8 cellular contexts compared by ENCODE assay signal in genomic region chrX:101931494-101932248, GRCh38. TPM values are rescaled to one million over a fixed set of nuclear protein-coding genes. Genes with fewer than 3 reads are reported as not detected.
DNase-seq lines count a peak whose midpoint lies in the region; ATAC-seq lines count a peak whose summit lies in the region.

Gene ZMAT1, minus strand, starts transcription at chrX:101932027. Its CDS starts 19 bp downstream, at chrX:101932008.

- no peaks in the 10 kb centered on the region for H3K9me3 Mint-ChIP-seq in activated CD8-positive, alpha-beta T cell treated with anti-CD3 and anti-CD28 coated beads, Interleukin-2, amount 10 ng/mL, durations not matched to agents 7 days and 5 days (ENCODE audit: insufficient read depth)
- H3K9me3 Mint-ChIP-seq in effector memory CD8-positive, alpha-beta T cell: no peaks in the 10 kb centered on the region

- H3K79me1 ChIP-seq in mesenchymal stem cell (replicated peaks; ENCODE audit: low read length, poor library complexity, severe bottlenecking): no peaks in the 10 kb centered on the region

- peak within 1 kb of the TSS; percentile 86 for H3K27ac Mint-ChIP-seq in activated CD8-positive, alpha-beta T cell treated with anti-CD3 and anti-CD28 coated beads, Interleukin-2, amount 10 ng/mL, durations not matched to agents 7 days and 5 days
- H3K27ac Mint-ChIP-seq in effector memory CD8-positive, alpha-beta T cell: peak within 1 kb of the TSS; percentile 97

- H2BK15ac ChIP-seq in mesenchymal stem cell (ENCODE audit: low read depth, poor library complexity, severe bottlenecking): no peak within 1 kb of the TSS

- H3K4me2 ChIP-seq in mesenchymal stem cell (ENCODE audit: low read length, poor library complexity, severe bottlenecking): peak within 1 kb of the TSS; percentile 63

- H3K27me3 ChIP-seq in mesenchymal stem cell (ENCODE audit: control insufficient read depth in 1 of 2, insufficient read depth in 1 of 2, low read length in 2 of 2): no peaks in the 10 kb centered on the region

- H3K9me3 ChIP-seq in mesenchymal stem cell (ENCODE audit: control insufficient read depth, low read length): no peaks in the 10 kb centered on the region

- H3K36me3 Mint-ChIP-seq in activated CD8-positive, alpha-beta T cell treated with anti-CD3 and anti-CD28 coated beads, Interleukin-2, amount 10 ng/mL, durations not matched to agents 7 days and 5 days (ENCODE audit: low read depth): peaks cover 4% of the 10 kb centered on the region
- H3K36me3 Mint-ChIP-seq in effector memory CD8-positive, alpha-beta T cell (ENCODE audit: insufficient read depth): peaks cover 22% of the 10 kb centered on the region

- no peak within 1 kb of the TSS for H2AK5ac ChIP-seq in mesenchymal stem cell (ENCODE audit: low read length, severe bottlenecking)

- peak within 1 kb of the TSS; percentile 69 for H4K8ac ChIP-seq in mesenchymal stem cell (ENCODE audit: low read length)

- H3K23ac ChIP-seq in mesenchymal stem cell (ENCODE audit: low read length in 2 of 2): no peak within 1 kb of the TSS

- CTCF ChIA-PET in activated CD8-positive, alpha-beta T cell treated with anti-CD3 and anti-CD28 coated beads, Interleukin-2, amount 10 ng/mL, durations not matched to agents 7 days and 5 days (lab: Charles Lee): interaction anchor here (0.8 kb wide), 1 partner anchor 541 kb away, joined by 3 read pairs; the partner anchor contains the start of gene RPL36A

- H3K4me1 Mint-ChIP-seq in activated CD8-positive, alpha-beta T cell treated with anti-CD3 and anti-CD28 coated beads, Interleukin-2, amount 10 ng/mL, durations not matched to agents 7 days and 5 days (ENCODE audit: low read depth): peaks cover 12% of the 10 kb centered on the region
- peaks cover 7 to 9% of the 10 kb centered on the region in 2 donors for H3K4me1 Mint-ChIP-seq in effector memory CD8-positive, alpha-beta T cell (ENCODE audit: low read depth in 2 of 2)

- peak within 1 kb of the TSS; percentile 74 for H3K4me3 Mint-ChIP-seq in activated CD8-positive, alpha-beta T cell treated with anti-CD3 and anti-CD28 coated beads, Interleukin-2, amount 10 ng/mL, durations not matched to agents 7 days and 5 days
- peak within 1 kb of the TSS; percentile 80 to 92 for H3K4me3 Mint-ChIP-seq in effector memory CD8-positive, alpha-beta T cell

- DNase-seq in CD1c-positive myeloid dendritic cell (ENCODE audit: extremely low spot score): peak; percentile 95
- DNase-seq in NCI-H774 (lab: John Stamatoyannopoulos, UW): peak; percentile 61
- peak; percentile 94 for DNase-seq in activated CD8-positive, alpha-beta T cell treated with anti-CD3 and anti-CD28 coated beads, Interleukin-2, amount 10 ng/mL, durations not matched to agents 7 days and 5 days
- DNase-seq in effector memory CD8-positive, alpha-beta T cell: peak; percentile 82 to 84 (median 84)
- peak; percentile 82 for DNase-seq in mesenchymal stem cell
- peak; percentile 80 for DNase-seq in stimulated activated CD8-positive, alpha-beta memory T cell treated with anti-CD3 and anti-CD28 coated beads, Interleukin-12 subunit alpha, Interleukin-12 subunit beta, amount 100 ng/mL, for 24 hours (ENCODE audit: extremely low read depth)

- peak within 1 kb of the TSS; percentile 82 for H2AFZ ChIP-seq in mesenchymal stem cell (ENCODE audit: low read depth, low read length)

- H2BK5ac ChIP-seq in mesenchymal stem cell (ENCODE audit: low read depth, low read length, poor library complexity, severe bottlenecking): no peak within 1 kb of the TSS

- peak within 1 kb of the TSS; percentile 66 to 70 for H3K4me3 ChIP-seq in mesenchymal stem cell (ENCODE audit: insufficient read depth in 1 of 2, low read depth in 1 of 2, low read length in 2 of 2)

- H3K4ac ChIP-seq in mesenchymal stem cell (ENCODE audit: low read depth in 1 of 2, low read length in 2 of 2): no peak within 1 kb of the TSS

- no peaks in the 10 kb centered on the region for H3K36me3 ChIP-seq in mesenchymal stem cell (ENCODE audit: control insufficient read depth in 1 of 2, insufficient read depth in 2 of 2, low read depth in 1 of 2, low read length in 2 of 2)

- peak within 1 kb of the TSS; percentile 21 to 52 for H3K18ac ChIP-seq in mesenchymal stem cell (ENCODE audit: low read depth in 1 of 2, low read length in 2 of 2)

- H3K9ac ChIP-seq in mesenchymal stem cell (ENCODE audit: low read length): peak within 1 kb of the TSS; percentile 71

- POLR2A ChIA-PET in activated CD8-positive, alpha-beta T cell treated with anti-CD3 and anti-CD28 coated beads, Interleukin-2, amount 10 ng/mL, durations not matched to agents 7 days and 5 days (lab: Charles Lee): interaction anchor here (0.5 to 1.5 kb wide), 6 partner anchors 11 to 720 kb away, joined by 3 to 5 read pairs (median 3); partner anchors contain the start of genes GPRASP1 and RPL36A

- no peak within 1 kb of the TSS for H3K27ac ChIP-seq in mesenchymal stem cell (ENCODE audit: low read length, poor library complexity, severe bottlenecking)

- WGBS in mesenchymal stem cell: 3% methylated on average over 20 of the region's 74 CpGs

- H3K27me3 Mint-ChIP-seq in activated CD8-positive, alpha-beta T cell treated with anti-CD3 and anti-CD28 coated beads, Interleukin-2, amount 10 ng/mL, durations not matched to agents 7 days and 5 days (ENCODE audit: low read depth): no peaks in the 10 kb centered on the region
- H3K27me3 Mint-ChIP-seq in effector memory CD8-positive, alpha-beta T cell: no peaks in the 10 kb centered on the region

- H2BK12ac ChIP-seq in mesenchymal stem cell (ENCODE audit: low read length in 2 of 2): no peak within 1 kb of the TSS

- no peak within 1 kb of the TSS for H3K14ac ChIP-seq in mesenchymal stem cell (ENCODE audit: low read length in 2 of 2)

- no peaks in the 10 kb centered on the region for H3K4me1 ChIP-seq in mesenchymal stem cell (ENCODE audit: control insufficient read depth, insufficient read depth, low read depth, low read length)

- ATAC-seq in GM19372 (IDR thresholded peaks at IDR 0.05; ENCODE audit: low read depth, unreplicated experiment) (peak; percentile 84), HG03558 (IDR thresholded peaks at IDR 0.05; ENCODE audit: extremely low read depth, unreplicated experiment) (peak; percentile 84)
- peak; percentile 89 for ATAC-seq in activated CD8-positive, alpha-beta T cell treated with anti-CD3 and anti-CD28 coated beads, Interleukin-2, amount 10 ng/mL, durations not matched to agents 7 days and 5 days
- peak; percentile 75 for ATAC-seq in effector memory CD8-positive, alpha-beta T cell (replicated peaks)

- H2BK120ac ChIP-seq in mesenchymal stem cell (ENCODE audit: low read depth, low read length): peak within 1 kb of the TSS; percentile 19

- H4K91ac ChIP-seq in mesenchymal stem cell (ENCODE audit: low read length): no peak within 1 kb of the TSS

RNA-seq across cellular contexts. Expression of gene ZMAT1, which starts in this region (rescaled TPM):
- 1 to 10 TPM; 3.1 to 3.9 TPM for total RNA-seq in activated CD8-positive, alpha-beta T cell treated with anti-CD3 and anti-CD28 coated beads, Interleukin-2, amount 10 ng/mL, durations not matched to agents 7 days and 5 days
- 0.18 TPM for polyA plus RNA-seq in mesenchymal stem cell (2013, experiment 1 of 2)
- polyA plus RNA-seq in mesenchymal stem cell (2013, experiment 2 of 2): 0.15 TPM
